9 cellular contexts compared by ENCODE assay signal in the genomic region with DNA sequence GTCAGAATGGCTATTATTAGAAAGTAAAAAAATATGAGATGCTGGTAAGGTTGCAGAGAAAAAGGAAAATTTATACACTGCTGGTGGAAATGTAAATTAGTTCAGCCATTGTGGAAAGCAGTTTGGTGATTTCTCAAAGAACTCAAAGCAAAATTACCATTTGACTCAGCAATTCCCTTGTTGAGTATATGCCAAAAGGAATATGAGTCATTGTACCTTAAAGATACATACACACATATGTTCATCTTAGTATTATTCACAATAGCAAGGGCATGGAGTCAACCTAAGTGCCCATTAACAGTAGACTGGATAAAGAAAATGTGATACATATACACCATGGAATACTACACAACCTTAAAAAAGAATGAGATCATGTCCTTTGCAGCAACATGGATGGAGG.
A peak's percentile ranks its signal among the peaks of the same experiment; 100 is the strongest.
DNase-seq lines count a peak whose midpoint lies in the region; ATAC-seq and TF ChIP-seq lines count a peak whose summit lies in the region.
"Had no signal": no experiment of that assay in that cellular context is flagged by ENCODE, and none has a peak within 500 bp of the region (broad histone marks: within the 10 kb centered on the region; RNA-seq: fewer than 3 reads in every experiment).

No MANE protein-coding gene starts in this region.

- TF ChIP-seq POLR2A in sigmoid colon (IDR thresholded peaks at IDR 0.05): no peak

- H3K27ac ChIP-seq in fibroblast of lung (ENCODE audit: insufficient read depth, low read length) (no peak overlapping the region), sigmoid colon (no peak overlapping the region)

- H3K4me2 ChIP-seq in fibroblast of lung (ENCODE audit: extremely low read depth, insufficient read depth, low read length): no peak overlapping the region

- H2AFZ ChIP-seq in fibroblast of lung (ENCODE audit: low read length): no peak overlapping the region

- H3K36me3 ChIP-seq in fibroblast of lung (ENCODE audit: control insufficient read depth, insufficient read depth, low read length) (no peaks in the 10 kb centered on the region), sigmoid colon (no peaks in the 10 kb centered on the region)

- no peak overlapping the region for H3K4me3 ChIP-seq in HFF-Myc (replicated peaks; ENCODE audit: low read depth, low read length)
- H3K4me3 ChIP-seq in fibroblast of lung (replicated peaks in 1 of 4; ENCODE audit: control extremely low read depth in 1 of 4, insufficient read depth in 1 of 4, low read depth in 3 of 4, low read length in 4 of 4): no peak overlapping the region
- H3K4me3 ChIP-seq in sigmoid colon: no peak overlapping the region

- H3K9ac ChIP-seq in fibroblast of lung (ENCODE audit: insufficient read depth, low read length): no peak overlapping the region

- no peaks in the 10 kb centered on the region for H3K79me2 ChIP-seq in fibroblast of lung (ENCODE audit: control insufficient read depth, insufficient read depth, low read length)

- intact Hi-C loops in sigmoid colon (cut with DNase I): no loop called here

- TF ChIP-seq EP300 in sigmoid colon (IDR thresholded peaks at IDR 0.05): no peak

- H4K20me1 ChIP-seq in fibroblast of lung (ENCODE audit: control insufficient read depth, extremely low read depth, insufficient read depth, low read length): no peaks in the 10 kb centered on the region

- H3K9me3 ChIP-seq in fibroblast of lung (ENCODE audit: control insufficient read depth, insufficient read depth, low read depth, low read length) (no peaks in the 10 kb centered on the region), sigmoid colon (no peaks in the 10 kb centered on the region)

- no peaks in the 10 kb centered on the region for H3K4me1 ChIP-seq in fibroblast of lung (ENCODE audit: control insufficient read depth, extremely low read depth, insufficient read depth, low read length)
- H3K4me1 ChIP-seq in sigmoid colon: no peaks in the 10 kb centered on the region

- TF ChIP-seq CTCF in HFF-Myc (IDR thresholded peaks at IDR 0.05; ENCODE audit: low read depth, low read length, missing control alignments) (no peak), fibroblast of lung (conservative IDR thresholded peaks at IDR 0.05 in 1 of 2, IDR thresholded peaks at IDR 0.05 in 1 of 2; ENCODE audit: low read depth in 1 of 2, low read length in 2 of 2) (no peak), sigmoid colon (IDR thresholded peaks at IDR 0.05) (no peak)

- DNase-seq in HFF-Myc (ENCODE audit: extremely low read depth, low read depth) (peak; percentile 3), fibroblast of lung (ENCODE audit: low read depth in 2 of 2) (peak; percentile 68 to 79), sigmoid colon (no peak)
- no peak for DNase-seq in stimulated activated CD4-positive, alpha-beta T cell treated with anti-CD3 and anti-CD28 coated beads, Interleukin-2, amount 100 ng/mL, for 48 hours
- DNase-seq: NCI-H524 had no signal

- H3K27me3 ChIP-seq in fibroblast of lung (ENCODE audit: control insufficient read depth, insufficient read depth, low read length) (no peaks in the 10 kb centered on the region), sigmoid colon (no peaks in the 10 kb centered on the region)

- ATAC-seq in GM18520 (IDR thresholded peaks at IDR 0.05; ENCODE audit: unreplicated experiment) (peak; percentile 82), HG03565 (IDR thresholded peaks at IDR 0.05; ENCODE audit: unreplicated experiment) (peak; percentile 81), GM21825 (IDR thresholded peaks at IDR 0.05; ENCODE audit: unreplicated experiment) (no peak), HG03460 (IDR thresholded peaks at IDR 0.05; ENCODE audit: unreplicated experiment) (no peak)

Comparison
In these comparisons a context has a peak if more than half of its experiments do, and no peak if none do; other contexts are left out.
1. ATAC-seq: peak in GM18520 (single experiment) and HG03565 (single experiment); none in GM21825 (single experiment) and HG03460 (single experiment).
2. DNase-seq: peak in HFF-Myc (single experiment) and fibroblast of lung (2 of 2); none in stimulated activated CD4-positive, alpha-beta T cell treated with anti-CD3 and anti-CD28 coated beads, Interleukin-2, amount 100 ng/mL, for 48 hours (0 of 2) and sigmoid colon (single experiment).